ENCODE assay signal across 18 cellular contexts in genomic region chr9:14308751-14309140, GRCh38. TPM values are rescaled to one million over a fixed set of nuclear protein-coding genes. Genes with fewer than 3 reads are reported as not detected.
DNase-seq lines count a peak whose midpoint lies in the region; ATAC-seq, FAIRE-seq and TF ChIP-seq lines count a peak whose summit lies in the region.
"Had no signal": no experiment of that assay in that cellular context is flagged by ENCODE, and none has a peak within 500 bp of the region (broad histone marks: within the 10 kb centered on the region; RNA-seq: fewer than 3 reads in every experiment).

No MANE protein-coding gene starts in this region.

- no peak for DNase-seq in left ventricle myocardium inferior
- DNase-seq in Right ventricle myocardium superior, result no peak
- DNase-seq in endothelial cell of umbilical vein (ENCODE audit: low read depth, low spot score), result peak; percentile 26
- DNase-seq in retina, result no peak
- no peak for DNase-seq in GF-D8 (lab: John Stamatoyannopoulos, UW)
- no peak for DNase-seq in NCI-H2081 treated with DMSO at 0.1 percent for 48 hours (lab: John Stamatoyannopoulos, UW)
- DNase-seq in stimulated activated effector memory CD8-positive, alpha-beta T cell treated with anti-CD3 and anti-CD28 coated beads, Interleukin-12 subunit alpha, Interleukin-12 subunit beta, amount 100 ng/mL, for 72 hours (ENCODE audit: low spot score in 2 of 2), result no peak
- DNase-seq: activated B cell treated with CpG ODN at 0.5 μM for 24 hours; activated T-cell treated with anti-CD3 and anti-CD28 coated beads for 4 hours; adrenal gland; naive thymus-derived CD8-positive, alpha-beta T cell; NCI-H146; NCI-H748 treated with DMSO at 0.1 percent for 48 hours had no signal

- peaks cover 21% of the 10 kb centered on the region for H3K36me3 ChIP-seq in left ventricle myocardium inferior
- H3K36me3 ChIP-seq in endothelial cell of umbilical vein (ENCODE audit: control insufficient read depth in 2 of 2, extremely low read depth in 1 of 2, insufficient read depth in 2 of 2, low read length in 2 of 2), result peaks cover 14 to 27% of the 10 kb centered on the region in 2 experiments
- H3K36me3 ChIP-seq in muscle layer of duodenum (ENCODE audit: control insufficient read depth in 1 of 2, insufficient read depth in 2 of 2, low read length in 2 of 2), result peaks cover 0 to 7% of the 10 kb centered on the region in 2 donors

- H3K27ac ChIP-seq in left ventricle myocardium inferior (replicated peaks) (peak overlapping the region; percentile 100), endothelial cell of umbilical vein (ENCODE audit: insufficient read depth, low read depth, low read length) (no peak overlapping the region), muscle layer of duodenum (ENCODE audit: low read length) (peak overlapping the region; percentile 74)
- H3K27ac ChIP-seq: adrenal gland had no signal

- TF ChIP-seq CTCF in left ventricle myocardium inferior (IDR thresholded peaks at IDR 0.05; ENCODE audit: borderline replicate concordance), result no peak
- no peak for TF ChIP-seq CTCF in endothelial cell of umbilical vein (IDR thresholded peaks at IDR 0.05; ENCODE audit: extremely low read depth in 1 of 2, insufficient read depth in 1 of 2, low read depth in 1 of 2, low read length in 2 of 2)

- no TSS peak for BruUV-seq in endothelial cell of umbilical vein (replicated peaks; lab: Mats Ljungman, UMichigan)

- H3K79me2 ChIP-seq in endothelial cell of umbilical vein (ENCODE audit: control insufficient read depth, insufficient read depth, low read length), result peaks cover 98% of the 10 kb centered on the region

- H4K20me1 ChIP-seq in endothelial cell of umbilical vein (replicated peaks; ENCODE audit: control insufficient read depth, extremely low read depth, insufficient read depth, low read length), result peaks cover 20% of the 10 kb centered on the region

- no peaks in the 10 kb centered on the region for H3K9me3 Mint-ChIP-seq in stimulated activated effector memory CD8-positive, alpha-beta T cell treated with anti-CD3 and anti-CD28 coated beads, Interleukin-12 subunit alpha, Interleukin-12 subunit beta, amount 100 ng/mL, for 72 hours
- H3K9me3 Mint-ChIP-seq: GM23338 had no signal

- no peak overlapping the region for H3K9ac ChIP-seq in endothelial cell of umbilical vein (replicated peaks; ENCODE audit: extremely low read depth, insufficient read depth, low read length)

- H3K9me3 ChIP-seq in left ventricle myocardium inferior (replicated peaks) (no peaks in the 10 kb centered on the region), endothelial cell of umbilical vein (replicated peaks; ENCODE audit: control insufficient read depth, insufficient read depth, low read length) (no peaks in the 10 kb centered on the region), muscle layer of duodenum (ENCODE audit: control insufficient read depth in 1 of 2, low read length in 2 of 2) (no peaks in the 10 kb centered on the region)
- H3K9me3 ChIP-seq: adrenal gland had no signal

- no peak for ATAC-seq in Right ventricle myocardium superior (ENCODE audit: poor library complexity)
- no peak for ATAC-seq in stimulated activated effector memory CD8-positive, alpha-beta T cell treated with anti-CD3 and anti-CD28 coated beads, Interleukin-12 subunit alpha, Interleukin-12 subunit beta, amount 100 ng/mL, for 72 hours
- ATAC-seq: GM12878; GM23338; naive thymus-derived CD8-positive, alpha-beta T cell had no signal

- no peak overlapping the region for H3K27ac Mint-ChIP-seq in stimulated activated effector memory CD8-positive, alpha-beta T cell treated with anti-CD3 and anti-CD28 coated beads, Interleukin-12 subunit alpha, Interleukin-12 subunit beta, amount 100 ng/mL, for 72 hours
- H3K27ac Mint-ChIP-seq: activated B cell treated with CpG ODN at 0.5 μM for 24 hours; GM23338; naive thymus-derived CD8-positive, alpha-beta T cell had no signal

- peak overlapping the region; percentile 98 for H3K4me2 ChIP-seq in endothelial cell of umbilical vein (ENCODE audit: insufficient read depth, low read length)
- H3K4me2 ChIP-seq: GM23338 had no signal

- H3K4me3 Mint-ChIP-seq in stimulated activated effector memory CD8-positive, alpha-beta T cell treated with anti-CD3 and anti-CD28 coated beads, Interleukin-12 subunit alpha, Interleukin-12 subunit beta, amount 100 ng/mL, for 72 hours, result no peak overlapping the region
- H3K4me3 Mint-ChIP-seq: activated B cell treated with CpG ODN at 0.5 μM for 24 hours; GM23338; naive thymus-derived CD8-positive, alpha-beta T cell had no signal

- no peaks in the 10 kb centered on the region for H3K27me3 ChIP-seq in left ventricle myocardium inferior (ENCODE audit: low read depth)
- no peaks in the 10 kb centered on the region for H3K27me3 ChIP-seq in endothelial cell of umbilical vein (ENCODE audit: control insufficient read depth in 2 of 2, insufficient read depth in 2 of 2, low read length in 2 of 2)
- no peaks in the 10 kb centered on the region for H3K27me3 ChIP-seq in muscle layer of duodenum (ENCODE audit: low read depth, low read length)
- H3K27me3 ChIP-seq: adrenal gland had no signal

- no peak for FAIRE-seq in endothelial cell of umbilical vein (lab: Jason Lieb, UNC)
- FAIRE-seq: GM12878, K562, urothelium cell line had no signal

- no peak overlapping the region for H2AFZ ChIP-seq in endothelial cell of umbilical vein (ENCODE audit: low read depth, low read length)
- H2AFZ ChIP-seq: GM23338 had no signal

- peaks cover 5% of the 10 kb centered on the region for H3K36me3 Mint-ChIP-seq in stimulated activated effector memory CD8-positive, alpha-beta T cell treated with anti-CD3 and anti-CD28 coated beads, Interleukin-12 subunit alpha, Interleukin-12 subunit beta, amount 100 ng/mL, for 72 hours

- H3K9me1 ChIP-seq in endothelial cell of umbilical vein (replicated peaks; ENCODE audit: control insufficient read depth, extremely low read depth, insufficient read depth, low read length), result no peaks in the 10 kb centered on the region

- dilution Hi-C loops in endothelial cell of umbilical vein (cut with MboI; ENCODE audit: extremely low pct_ligation_motif_present, low sequenced_read_pairs), result no loop called here

- TF ChIP-seq POLR2A in endothelial cell of umbilical vein (IDR thresholded peaks at IDR 0.05; ENCODE audit: low read depth, low read length), result no peak

- peaks cover 6% of the 10 kb centered on the region for H3K4me1 Mint-ChIP-seq in stimulated activated effector memory CD8-positive, alpha-beta T cell treated with anti-CD3 and anti-CD28 coated beads, Interleukin-12 subunit alpha, Interleukin-12 subunit beta, amount 100 ng/mL, for 72 hours

- intact Hi-C loops in left ventricle myocardium inferior (cut with micrococcal nuclease), result no loop called here
- intact Hi-C loops in Right ventricle myocardium superior (cut with DNase I), result no loop called here
- intact Hi-C loops in endothelial cell of umbilical vein (cut with micrococcal nuclease), result no loop called here

- POLR2A ChIA-PET in endothelial cell of umbilical vein (lab: Charles Lee), result interaction anchor here (0.7 kb wide), 1 partner anchor 45 kb away, joined by 5 read pairs; no protein-coding TSS in a partner anchor

- peaks cover 87% of the 10 kb centered on the region for H3K4me1 ChIP-seq in left ventricle myocardium inferior
- H3K4me1 ChIP-seq in endothelial cell of umbilical vein (ENCODE audit: control insufficient read depth, extremely low read depth, insufficient read depth, low read length), result peaks cover 26% of the 10 kb centered on the region
- H3K4me1 ChIP-seq in muscle layer of duodenum (ENCODE audit: control insufficient read depth in 1 of 2, insufficient read depth in 2 of 2, low read length in 2 of 2), result peaks cover 10 to 32% of the 10 kb centered on the region in 2 donors

- CTCF ChIA-PET in endothelial cell of umbilical vein (lab: Charles Lee), result interaction anchor here (1.5 to 1.6 kb wide), 2 partner anchors 45 to 92 kb away, joined by 3 to 4 read pairs; no protein-coding TSS in a partner anchor

- H3K4me3 ChIP-seq in left ventricle myocardium inferior, result peak overlapping the region; percentile 80
- peak overlapping the region in 1 of 3 experiments; percentile 6 for H3K4me3 ChIP-seq in endothelial cell of umbilical vein (replicated peaks in 1 of 3; ENCODE audit: insufficient read depth in 1 of 3, low read depth in 1 of 3, low read length in 3 of 3)
- peak overlapping the region; percentile 37 to 88 for H3K4me3 ChIP-seq in muscle layer of duodenum (ENCODE audit: low read depth in 1 of 2, low read length in 2 of 2)
- H3K4me3 ChIP-seq: GM12878, GM23338, K562 had no signal

TF ChIP-seq in endothelial cell of umbilical vein, 7 proteins besides CTCF, POLR2A, EP300 and RAD21:
- TF ChIP-seq, protein P1, sequence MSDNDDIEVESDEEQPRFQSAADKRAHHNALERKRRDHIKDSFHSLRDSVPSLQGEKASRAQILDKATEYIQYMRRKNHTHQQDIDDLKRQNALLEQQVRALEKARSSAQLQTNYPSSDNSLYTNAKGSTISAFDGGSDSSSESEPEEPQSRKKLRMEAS (IDR thresholded peaks at IDR 0.05; ENCODE audit: insufficient read depth, insufficient read length), result no peak
- TF ChIP-seq FOS (IDR thresholded peaks at IDR 0.05; ENCODE audit: borderline replicate concordance, insufficient read depth, low read length), result no peak
- no peak for TF ChIP-seq POLR2AphosphoS5 (IDR thresholded peaks at IDR 0.05; ENCODE audit: insufficient read depth, low read depth, low read length)
- TF ChIP-seq EZH2 (IDR thresholded peaks at IDR 0.05; ENCODE audit: borderline replicate concordance, low read depth, low read length, severe bottlenecking), result no peak
- TF ChIP-seq GATA2 (IDR thresholded peaks at IDR 0.05; ENCODE audit: insufficient read depth, insufficient read length, low read depth, low read length), result no peak
- no peak for TF ChIP-seq JUN (IDR thresholded peaks at IDR 0.05; ENCODE audit: borderline replicate concordance, insufficient read depth, insufficient read length, low read depth)
- TF ChIP-seq MYC (IDR thresholded peaks at IDR 0.05; ENCODE audit: low read depth, low read length), result no peak

RNA-seq across cellular contexts. Expression of gene NFIB, which starts 5.2 kb away (rescaled TPM):
- total RNA-seq in left ventricle myocardium inferior, result 110 TPM
- total RNA-seq in Right ventricle myocardium superior, result 104 TPM
- 160 and 174 TPM in 2 replicates for total RNA-seq in endothelial cell of umbilical vein
- 23.4 and 26.4 TPM in 2 replicates for polyA plus RNA-seq in endothelial cell of umbilical vein
- polyA plus RNA-seq in endothelial cell of umbilical vein (2011; cell fraction: cytosol; rRNA removed), result 37.4 and 43.7 TPM in 2 replicates
- 154 and 187 TPM in 2 replicates for polyA plus RNA-seq in endothelial cell of umbilical vein (2011; cell fraction: nucleus; rRNA removed)
- 57.7 and 61.6 TPM in 2 replicates for polyA plus RNA-seq in endothelial cell of umbilical vein (2012)
- 232 and 242 TPM in 2 replicates for polyA minus RNA-seq in endothelial cell of umbilical vein
- 21.1 TPM for polyA minus RNA-seq in endothelial cell of umbilical vein (2011; cell fraction: cytosol; rRNA and poly(A)+ RNA removed)
- polyA minus RNA-seq in endothelial cell of umbilical vein (2011; cell fraction: nucleus; rRNA and poly(A)+ RNA removed), result 402 and 529 TPM in 2 replicates
- total RNA-seq: activated B cell treated with CpG ODN at 0.5 μM for 24 hours; naive thymus-derived CD8-positive, alpha-beta T cell had no signal
